ENCODE assay signal across 9 cellular contexts in the genomic region with DNA sequence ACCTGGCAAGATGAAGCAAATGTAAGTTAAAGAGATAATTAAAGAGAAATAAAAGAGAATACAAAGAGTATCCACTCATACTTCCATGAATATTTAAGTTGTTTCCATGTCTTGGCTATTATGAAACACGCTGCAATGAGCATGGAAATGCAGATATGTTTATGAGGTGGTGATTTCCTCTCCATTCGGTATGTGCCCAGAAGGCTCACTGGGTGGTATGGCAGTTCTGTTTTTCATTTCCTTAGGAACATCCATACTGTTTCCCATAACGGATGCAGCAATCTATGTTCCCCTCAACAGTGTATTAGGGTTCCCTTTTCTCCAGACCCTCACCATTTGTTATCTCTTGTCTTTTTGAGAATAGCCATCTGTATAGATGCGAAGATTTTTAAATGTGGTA.
"Had no signal": no experiment of that assay in that cellular context is flagged by ENCODE, and none has a peak within 500 bp of the region (broad histone marks: within the 10 kb centered on the region; RNA-seq: fewer than 3 reads in every experiment).

No MANE protein-coding gene starts in this region.

- H3K4me1 Mint-ChIP-seq: IgD-negative memory B cell had no signal

- H3K9ac ChIP-seq: KMS-11 had no signal

- H3K4me3 ChIP-seq: HAP-1 had no signal

- DNase-seq: GOT3, HFFc6, KBM-7 had no signal

- ATAC-seq: HCT116, HepG2 had no signal

- H3K9me3 ChIP-seq: HAP-1 had no signal

- H3K27ac ChIP-seq: HL-60, KMS-11 had no signal

- H3K36me3 Mint-ChIP-seq: IgD-negative memory B cell had no signal

- H3K4me2 ChIP-seq: KMS-11 had no signal

- H3K4me3 Mint-ChIP-seq: HFFc6, IgD-negative memory B cell had no signal

- H3K36me3 ChIP-seq: HAP-1 had no signal

- H3K9me3 Mint-ChIP-seq: HFFc6, IgD-negative memory B cell had no signal

- H3K27me3 Mint-ChIP-seq: IgD-negative memory B cell had no signal

- H3K27ac Mint-ChIP-seq: HFFc6, IgD-negative memory B cell had no signal
